In genomic region chr10:88944813-88945212, GRCh38 we compare ENCODE assay signal across 13 cellular contexts. TPM values are rescaled to one million over a fixed set of nuclear protein-coding genes. Genes with fewer than 3 reads are reported as not detected.
DNase-seq lines count a peak whose midpoint lies in the region; ATAC-seq and TF ChIP-seq lines count a peak whose summit lies in the region.
"Had no signal": no experiment of that assay in that cellular context is flagged by ENCODE, and none has a peak within 500 bp of the region (broad histone marks: within the 10 kb centered on the region; RNA-seq: fewer than 3 reads in every experiment).

No MANE protein-coding gene starts in this region.

- H3K9me3 Mint-ChIP-seq in neural progenitor cell: no peaks in the 10 kb centered on the region
- H3K9me3 Mint-ChIP-seq: activated naive CD4-positive, alpha-beta T cell treated with anti-CD3 and anti-CD28 coated beads, Interleukin-2, amount 50 U/mL, for 72 hours had no signal

- peaks cover 11% of the 10 kb centered on the region for H3K4me1 ChIP-seq in OCI-LY7 (ENCODE audit: insufficient read depth, low read length, poor library complexity, severe bottlenecking)
- H3K4me1 ChIP-seq in transverse colon: peaks cover 0 to 34% (median 3%) of the 10 kb centered on the region in 4 donors
- peaks cover 9% of the 10 kb centered on the region for H3K4me1 ChIP-seq in neural progenitor cell
- H3K4me1 ChIP-seq: Caco-2, suprapubic skin had no signal

- in situ Hi-C loops in transverse colon (cut with MboI; ENCODE audit: low pct_ligation_motif_present in 1 of 4, low pct_unique_long_range_greater_than_20kb in 1 of 4, low sequenced_read_pairs in 3 of 4): loop anchor here in 2 of 4 donors (5.0 to 10.0 kb wide), 2 partner anchors 267 to 280 kb away; no protein-coding TSS in a partner anchor

- CTCF ChIA-PET in OCI-LY7 (lab: Charles Lee; ENCODE audit: unreplicated experiment): interaction anchor here (1.5 kb wide), 1 partner anchor 109 kb away, joined by 6 read pairs; no protein-coding TSS in a partner anchor

- no peak overlapping the region for H3K4me3 Mint-ChIP-seq in neural progenitor cell
- H3K4me3 Mint-ChIP-seq: activated CD8-positive, alpha-beta T cell treated with anti-CD3 and anti-CD28 coated beads, Interleukin-2, amount 10 ng/mL, durations not matched to agents 7 days and 5 days had no signal

- H3K9me3 ChIP-seq in OCI-LY7 (ENCODE audit: low read length): no peaks in the 10 kb centered on the region
- H3K9me3 ChIP-seq in transverse colon: no peaks in the 10 kb centered on the region
- no peaks in the 10 kb centered on the region for H3K9me3 ChIP-seq in MG63
- H3K9me3 ChIP-seq in neural progenitor cell (ENCODE audit: low read depth): no peaks in the 10 kb centered on the region
- H3K9me3 ChIP-seq: Caco-2, suprapubic skin had no signal

- no peak for TF ChIP-seq EP300 in transverse colon (IDR thresholded peaks at IDR 0.05; ENCODE audit: low read depth)

- TF ChIP-seq POLR2A in transverse colon (IDR thresholded peaks at IDR 0.05): no peak

- BruUV-seq in OCI-LY7 (replicated peaks; lab: Mats Ljungman, UMichigan): no TSS peak

- no peak for TF ChIP-seq CTCF in OCI-LY7 (conservative IDR thresholded peaks at IDR 0.05; ENCODE audit: low read length)
- TF ChIP-seq CTCF in transverse colon (IDR thresholded peaks at IDR 0.05): no peak
- TF ChIP-seq CTCF in neural progenitor cell (IDR thresholded peaks at IDR 0.05): no peak

- H3K27ac ChIP-seq in OCI-LY7 (ENCODE audit: low read depth, low read length, poor library complexity, severe bottlenecking) (no peak overlapping the region), transverse colon (peak overlapping the region; percentile 41 to 82 (median 56)), neural progenitor cell (no peak overlapping the region)
- H3K27ac ChIP-seq: suprapubic skin had no signal

- peaks cover 8% of the 10 kb centered on the region for H3K27me3 Mint-ChIP-seq in neural progenitor cell (ENCODE audit: insufficient read depth, low read depth)

- no peaks in the 10 kb centered on the region for H3K36me3 ChIP-seq in OCI-LY7 (ENCODE audit: insufficient read depth, low read length)
- peaks cover 0 to 4% (median 0%) of the 10 kb centered on the region in 4 donors for H3K36me3 ChIP-seq in transverse colon
- no peaks in the 10 kb centered on the region for H3K36me3 ChIP-seq in MG63
- H3K36me3 ChIP-seq in neural progenitor cell: no peaks in the 10 kb centered on the region
- H3K36me3 ChIP-seq: suprapubic skin had no signal

- no peak overlapping the region for H3K9ac ChIP-seq in neural progenitor cell

- H3K27ac Mint-ChIP-seq in neural progenitor cell: no peak overlapping the region
- H3K27ac Mint-ChIP-seq: activated CD8-positive, alpha-beta T cell treated with anti-CD3 and anti-CD28 coated beads, Interleukin-2, amount 10 ng/mL, durations not matched to agents 7 days and 5 days had no signal

- H3K4me2 ChIP-seq in OCI-LY7 (ENCODE audit: low read length): peak overlapping the region; percentile 27
- H3K4me2 ChIP-seq in neural progenitor cell: no peak overlapping the region

- H4K20me1 ChIP-seq in OCI-LY7 (ENCODE audit: insufficient read depth, low read length) (no peaks in the 10 kb centered on the region), neural progenitor cell (ENCODE audit: low read depth) (no peaks in the 10 kb centered on the region)

- H3K79me2 ChIP-seq in OCI-LY7 (ENCODE audit: insufficient read depth, low read depth, low read length) (no peaks in the 10 kb centered on the region), neural progenitor cell (ENCODE audit: low read depth) (no peaks in the 10 kb centered on the region)

- H3K4me1 Mint-ChIP-seq in neural progenitor cell: no peaks in the 10 kb centered on the region

- H2AFZ ChIP-seq in OCI-LY7 (ENCODE audit: low read length): no peak overlapping the region
- no peak overlapping the region for H2AFZ ChIP-seq in neural progenitor cell (replicated peaks)

- ATAC-seq in GM18867 (IDR thresholded peaks at IDR 0.05; ENCODE audit: unreplicated experiment): peak; percentile 55
- peak; percentile 59 for ATAC-seq in GM21825 (IDR thresholded peaks at IDR 0.05; ENCODE audit: unreplicated experiment)
- no peak for ATAC-seq in GM18861 (IDR thresholded peaks at IDR 0.05; ENCODE audit: unreplicated experiment)
- ATAC-seq: activated CD8-positive, alpha-beta T cell treated with anti-CD3 and anti-CD28 coated beads, Interleukin-2, amount 10 ng/mL, durations not matched to agents 7 days and 5 days had no signal

- H3K36me3 Mint-ChIP-seq in neural progenitor cell: no peaks in the 10 kb centered on the region
- H3K36me3 Mint-ChIP-seq: activated naive CD4-positive, alpha-beta T cell treated with anti-CD3 and anti-CD28 coated beads, Interleukin-2, amount 50 U/mL, for 72 hours had no signal

- no peaks in the 10 kb centered on the region for H3K27me3 ChIP-seq in transverse colon
- H3K27me3 ChIP-seq in MG63: no peaks in the 10 kb centered on the region
- no peaks in the 10 kb centered on the region for H3K27me3 ChIP-seq in neural progenitor cell
- H3K27me3 ChIP-seq: suprapubic skin had no signal

- no peak overlapping the region for H3K4me3 ChIP-seq in OCI-LY7 (ENCODE audit: low read depth, low read length, poor library complexity, severe bottlenecking)
- H3K4me3 ChIP-seq in transverse colon: no peak overlapping the region
- H3K4me3 ChIP-seq in MG63: no peak overlapping the region
- no peak overlapping the region for H3K4me3 ChIP-seq in neural progenitor cell
- H3K4me3 ChIP-seq: suprapubic skin had no signal

- POLR2A ChIA-PET in OCI-LY7 (lab: Charles Lee): interaction anchor here (0.7 to 1.2 kb wide), 2 partner anchors 10 to 1777 kb away, joined by 3 to 9 read pairs; no protein-coding TSS in a partner anchor

- peak; percentile 23 for DNase-seq in OCI-LY7 (ENCODE audit: low spot score)
- no peak for DNase-seq in transverse colon
- no peak for DNase-seq in MG63
- DNase-seq in neural progenitor cell (ENCODE audit: low spot score): no peak
- DNase-seq: activated CD8-positive, alpha-beta T cell treated with anti-CD3 and anti-CD28 coated beads, Interleukin-2, amount 10 ng/mL, durations not matched to agents 7 days and 5 days; Caco-2; caudate nucleus; kidney glomerular epithelial cell had no signal

- 58 to 69% methylated on average over 3 of the region's 3 CpGs for WGBS in transverse colon (ENCODE audit: low coverage in 1 of 2), 2 donors

- intact Hi-C loops in OCI-LY7 (cut with micrococcal nuclease; ENCODE audit: unreplicated experiment): loop anchor here (10.0 kb wide), 1 partner anchor 630 kb away; no protein-coding TSS in a partner anchor
- intact Hi-C loops in transverse colon (cut with DNase I; ENCODE audit: low total_unique reads): no loop called here

- H3F3A ChIP-seq in neural progenitor cell (ENCODE audit: low read depth): no peaks in the 10 kb centered on the region

- H3K9me2 ChIP-seq in OCI-LY7 (ENCODE audit: insufficient read depth, low read length): no peaks in the 10 kb centered on the region

RNA-seq across cellular contexts. Expression of gene ACTA2, which starts 7.8 kb away (rescaled TPM):
- total RNA-seq in OCI-LY7 (2014; rRNA removed; shearing (Covaris generic)): 1.4 and 5.0 TPM in 2 replicates
- total RNA-seq in OCI-LY7 (2022) (3.3 and 4.2 TPM in 2 replicates), transverse colon (1,000 to 10,000 TPM in 1 of 4 donors, 100 to 1,000 TPM in 3; 403 to 1,827 (median 457) TPM), neural progenitor cell (ENCODE audit: low replicate concordance) (19.0 and 22.3 TPM in 2 replicates)
- 19.4 and 24.2 TPM in 2 replicates for total RNA-seq in MG63 (2014; rRNA removed; shearing (Covaris generic); ENCODE audit: low replicate concordance)
- total RNA-seq: Caco-2 had no signal

RNA-seq across cellular contexts. Expression of gene FAS, which starts 45.8 kb away (rescaled TPM):
- 7.7 and 10.1 TPM in 2 replicates for total RNA-seq in OCI-LY7 (2014; rRNA removed; shearing (Covaris generic))
- total RNA-seq in OCI-LY7 (2022): 19.2 and 21.0 TPM in 2 replicates
- total RNA-seq in transverse colon: 10 to 100 TPM in 3 of 4 donors, 1 to 10 TPM in 1; 9.0 to 58.5 (median 53.6) TPM
- total RNA-seq in MG63 (2014; rRNA removed; shearing (Covaris generic); ENCODE audit: low replicate concordance): 12.5 and 13.9 TPM in 2 replicates
- total RNA-seq in neural progenitor cell (ENCODE audit: low replicate concordance): 9.2 and 11.1 TPM in 2 replicates
- total RNA-seq: Caco-2 had no signal

Comparison
In these comparisons a context has a peak if more than half of its experiments do, and no peak if none do; other contexts are left out.
1. H3K27ac ChIP-seq: peak in transverse colon (4 of 4); none in OCI-LY7 (single experiment) and neural progenitor cell (single experiment).
2. RNA of gene ACTA2, which starts 7.8 kb away (total RNA-seq): 403 to 1,827 TPM in transverse colon; 19.4 to 24.2 TPM in MG63, 19.0 to 22.3 TPM in neural progenitor cell and 1.4 to 5.0 TPM in OCI-LY7; every median in the first group is over 10 times any median in the second.